Comparison of ENCODE assay signal across 8 cellular contexts in the genomic region with DNA sequence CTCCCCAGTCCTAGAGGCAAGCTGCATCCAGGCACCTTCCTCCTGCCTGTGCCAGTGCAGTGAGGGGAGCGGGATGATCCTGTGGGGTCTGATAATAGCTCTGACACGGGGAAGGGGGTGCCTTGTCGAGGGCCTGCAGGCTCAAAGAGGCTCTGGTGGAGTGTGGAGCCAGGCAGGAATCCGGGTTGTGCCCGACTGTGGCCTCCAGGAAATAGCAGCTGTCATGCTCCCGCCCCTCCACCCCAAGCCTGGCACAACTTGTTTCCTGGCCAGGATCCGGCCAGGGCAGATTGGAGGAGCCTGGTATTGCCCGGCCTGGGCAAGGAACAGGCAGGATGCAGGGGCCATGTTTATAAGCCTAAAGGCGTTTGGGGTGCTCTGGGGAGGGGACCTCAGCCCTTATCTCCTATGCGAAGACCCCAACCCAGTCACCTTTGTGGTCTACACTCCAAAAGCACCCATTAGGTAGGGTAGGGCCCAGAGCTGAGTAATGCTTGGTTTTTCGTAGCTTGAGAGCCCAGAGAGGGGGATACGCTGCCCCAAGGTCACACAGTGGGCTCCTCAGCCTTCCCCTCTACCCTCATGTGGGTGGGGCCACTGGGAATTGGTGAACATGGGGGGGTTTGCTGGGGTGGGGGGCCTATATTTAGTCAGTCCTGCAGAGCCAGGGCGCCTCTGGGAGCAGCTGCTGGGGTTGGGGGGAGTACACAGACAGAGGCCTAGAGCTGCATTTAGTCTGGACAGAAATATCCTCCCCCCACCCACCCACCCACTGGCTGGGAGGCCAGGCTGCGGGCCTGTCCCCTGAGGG. TPM values are rescaled to one million over a fixed set of nuclear protein-coding genes. Genes with fewer than 3 reads are reported as not detected.
DNase-seq lines count a peak whose midpoint lies in the region; ATAC-seq, FAIRE-seq and TF ChIP-seq lines count a peak whose summit lies in the region.

No MANE protein-coding gene starts in this region.

- H4K91ac ChIP-seq in trophoblast cell (ENCODE audit: low read depth, low read length), result peak overlapping the region; percentile 96

- peak overlapping the region; percentile 80 for H2BK120ac ChIP-seq in trophoblast cell (ENCODE audit: insufficient read depth, low read length, poor library complexity)

- no peak for ATAC-seq in GM19324 (IDR thresholded peaks at IDR 0.05; ENCODE audit: low FRiP score, unreplicated experiment)
- no peak for ATAC-seq in GM21723 (IDR thresholded peaks at IDR 0.05; ENCODE audit: unreplicated experiment)

- peak overlapping the region; percentile 81 for H2BK5ac ChIP-seq in trophoblast cell (ENCODE audit: low read depth, low read length, poor library complexity)

- H3K9ac ChIP-seq in SU-DHL-6 (ENCODE audit: low read length) (peak overlapping the region; percentile 33), trophoblast cell (ENCODE audit: low read length) (no peak overlapping the region)

- peaks cover 98% of the 10 kb centered on the region for H3K79me2 ChIP-seq in SU-DHL-6 (ENCODE audit: insufficient read depth, low read length)
- H3K79me2 ChIP-seq in trophoblast cell (ENCODE audit: control insufficient read depth, insufficient read depth, low read length, poor library complexity), result peaks cover 62% of the 10 kb centered on the region

- H3K4me1 ChIP-seq in trophoblast cell (ENCODE audit: control insufficient read depth in 1 of 2, insufficient read depth in 2 of 2, low read length in 2 of 2), result peaks cover 73 to 77% of the 10 kb centered on the region in 2 experiments

- H2BK12ac ChIP-seq in trophoblast cell (ENCODE audit: low read length), result peak overlapping the region; percentile 9

- peak overlapping the region; percentile 59 for H3K14ac ChIP-seq in trophoblast cell (ENCODE audit: low read length)

- TF ChIP-seq POLR2A in GM12891 (IDR thresholded peaks at IDR 0.05; ENCODE audit: low read depth, low read length), result no peak

- H3K79me1 ChIP-seq in trophoblast cell (ENCODE audit: low read length), result peaks cover 52% of the 10 kb centered on the region

- no peak overlapping the region for H3K4me3 ChIP-seq in SU-DHL-6 (ENCODE audit: insufficient read depth, low read length, poor library complexity, severe bottlenecking)
- peak overlapping the region; percentile 27 for H3K4me3 ChIP-seq in foreskin fibroblast (ENCODE audit: low read depth in 1 of 2, low read length in 2 of 2)
- no peak overlapping the region for H3K4me3 ChIP-seq in trophoblast cell (ENCODE audit: low read depth, low read length)

- no peaks in the 10 kb centered on the region for H3K9me3 ChIP-seq in SU-DHL-6 (ENCODE audit: insufficient read depth, low read length)
- peaks cover 6% of the 10 kb centered on the region for H3K9me3 ChIP-seq in trophoblast cell (ENCODE audit: insufficient read depth, low read depth, low read length)

- H2AK5ac ChIP-seq in trophoblast cell (ENCODE audit: low read length), result peak overlapping the region; percentile 16

- DNase-seq in GM12891 (ENCODE audit: insufficient read length, low spot score) (no peak), foreskin fibroblast (peak; percentile 69 to 82), trophoblast cell (peak in 1 of 2 donors; percentile 21)
- no peak for DNase-seq in activated naive CD4-positive, alpha-beta T cell (lab: John Stamatoyannopoulos, UW)
- DNase-seq in stimulated activated CD4-positive, alpha-beta T cell treated with anti-CD3 and anti-CD28 coated beads, Interleukin-4, amount 100 ng/mL, for 1 hour, result no peak

- TF ChIP-seq CTCF in SU-DHL-6 (IDR thresholded peaks at IDR 0.05; ENCODE audit: insufficient read depth, low read length, poor library complexity, severe bottlenecking) (no peak), foreskin fibroblast (IDR thresholded peaks at IDR 0.05; ENCODE audit: low read depth, low read length) (no peak)

- H3K4ac ChIP-seq in trophoblast cell (ENCODE audit: low read depth, low read length), result peak overlapping the region; percentile 72

- H4K8ac ChIP-seq in trophoblast cell (ENCODE audit: low read depth, low read length), result peak overlapping the region; percentile 78

- H3K27ac ChIP-seq in SU-DHL-6 (ENCODE audit: low read depth, low read length), result peak overlapping the region; percentile 59
- peak overlapping the region; percentile 92 for H3K27ac ChIP-seq in trophoblast cell (ENCODE audit: low read depth, low read length)

- H3K18ac ChIP-seq in trophoblast cell (ENCODE audit: low read length), result peak overlapping the region; percentile 79

- H4K12ac ChIP-seq in trophoblast cell (ENCODE audit: low read depth, low read length), result no peak overlapping the region

- peak; percentile 26 for FAIRE-seq in GM12891 (lab: Jason Lieb, UNC)

- H3K4me2 ChIP-seq in SU-DHL-6 (ENCODE audit: low read depth, low read length, poor library complexity, severe bottlenecking), result peak overlapping the region; percentile 46
- peak overlapping the region; percentile 34 for H3K4me2 ChIP-seq in trophoblast cell (ENCODE audit: low read length)

- 0 out of 2 replicates have a peak, but pooled peaks cover 7% of the 10 kb centered on the region for H3F3A ChIP-seq in SU-DHL-6 (ENCODE audit: insufficient read depth)

- H4K20me1 ChIP-seq in SU-DHL-6 (ENCODE audit: low read depth, low read length), result no peaks in the 10 kb centered on the region; the same call in 1 of the 2 replicates

- H2AFZ ChIP-seq in SU-DHL-6 (ENCODE audit: low read depth, low read length, severe bottlenecking), result no peak overlapping the region
- H2AFZ ChIP-seq in trophoblast cell (ENCODE audit: insufficient read depth, low read length, poor library complexity), result no peak overlapping the region

- H3K23ac ChIP-seq in trophoblast cell (ENCODE audit: low read length), result no peak overlapping the region

- H3K9me2 ChIP-seq in SU-DHL-6 (replicated peaks; ENCODE audit: insufficient read depth, low read length), result no peaks in the 10 kb centered on the region

- WGBS in trophoblast cell (ENCODE audit: extremely low coverage, insufficient coverage, insufficient read length), result no CpG with 5 or more reads among the region's 14 CpGs

- H3K27me3 ChIP-seq in SU-DHL-6 (ENCODE audit: low read length), result no peaks in the 10 kb centered on the region
- no peaks in the 10 kb centered on the region for H3K27me3 ChIP-seq in trophoblast cell (ENCODE audit: insufficient read depth, low read length)

- H3K36me3 ChIP-seq in SU-DHL-6 (ENCODE audit: low read length) (no peaks in the 10 kb centered on the region), trophoblast cell (ENCODE audit: control insufficient read depth in 1 of 2, insufficient read depth in 2 of 2, low read length in 2 of 2) (peaks cover 27 to 45% of the 10 kb centered on the region in 2 experiments)

TF ChIP-seq in GM12891, 5 proteins besides CTCF, POLR2A, EP300 and RAD21:
- TF ChIP-seq PAX5 (IDR thresholded peaks at IDR 0.05; ENCODE audit: insufficient read depth, low read length, severe bottlenecking) (no peak), TAF1 (IDR thresholded peaks at IDR 0.05; ENCODE audit: low read depth, low read length) (no peak), POU2F2 (IDR thresholded peaks at IDR 0.05; ENCODE audit: low read depth, low read length) (no peak), POLR2AphosphoS5 (IDR thresholded peaks at IDR 0.05; ENCODE audit: low read depth, low read length) (no peak), SPI1 (IDR thresholded peaks at IDR 0.05; ENCODE audit: low read depth, low read length) (no peak)

RNA-seq across cellular contexts. Expression of a gene that starts 12.2 kb away (rescaled TPM):
- polyA plus RNA-seq in GM12891 (2012; ENCODE audit: low read depth, missing spikeins), result 29.4 TPM
- polyA plus RNA-seq in trophoblast cell (2013), result 101 and 105 TPM in 2 replicates

Comparison
In these comparisons a context has a peak if more than half of its experiments do, and no peak if none do; other contexts are left out.
1. DNase-seq: peak in foreskin fibroblast (2 of 2); none in GM12891 (single experiment), activated naive CD4-positive, alpha-beta T cell (0 of 4) and stimulated activated CD4-positive, alpha-beta T cell treated with anti-CD3 and anti-CD28 coated beads, Interleukin-4, amount 100 ng/mL, for 1 hour (single experiment).
2. H3K4me3 ChIP-seq: peak in foreskin fibroblast (2 of 2); none in SU-DHL-6 (single experiment) and trophoblast cell (single experiment).